Comparison of ENCODE assay signal across 8 cellular contexts in genomic region chr11:67302571-67303131, GRCh38. TPM values are rescaled to one million over a fixed set of nuclear protein-coding genes. Genes with fewer than 3 reads are reported as not detected.
DNase-seq lines count a peak whose midpoint lies in the region; ATAC-seq and TF ChIP-seq lines count a peak whose summit lies in the region.

No MANE protein-coding gene starts in this region.

- TF ChIP-seq CTCF in BJ (IDR thresholded peaks at IDR 0.05; ENCODE audit: insufficient read depth, low read depth, low read length) = no peak

- peak overlapping the region; percentile 72 for H3K4me3 ChIP-seq in BJ (ENCODE audit: low read depth, low read length)
- H3K4me3 ChIP-seq in iPS-15b (ENCODE audit: low read depth, low read length) = peak overlapping the region; percentile 68
- peak overlapping the region; percentile 64 to 98 (median 76) for H3K4me3 ChIP-seq in skin epidermis

- H3K9me3 ChIP-seq in iPS-15b (ENCODE audit: control insufficient read depth, insufficient read depth, low read length) = no peaks in the 10 kb centered on the region

- CTCF ChIA-PET in BJ (lab: Yijun Ruan, JAX) = interaction anchor here (0.7 to 2.3 kb wide), 12 partner anchors 8 to 221 kb away, joined by 3 to 9 read pairs (median 4); partner anchors contain the start of gene ANKRD13D

- no peaks in the 10 kb centered on the region for H3K4me1 ChIP-seq in iPS-15b (ENCODE audit: control insufficient read depth, insufficient read depth, low read length)

- POLR2A ChIA-PET in BJ (lab: Charles Lee) = interaction anchor here (1.4 kb wide), 1 partner anchor 13 kb away, joined by 4 read pairs; the partner anchor contains the start of gene ANKRD13D

- no peaks in the 10 kb centered on the region for H3K27me3 ChIP-seq in BJ (ENCODE audit: control insufficient read depth, insufficient read depth, low read length)
- peaks cover 3% of the 10 kb centered on the region for H3K27me3 ChIP-seq in iPS-15b (ENCODE audit: control insufficient read depth, insufficient read depth, low read length)

- no peak for ATAC-seq in GM21576 (IDR thresholded peaks at IDR 0.05; ENCODE audit: unreplicated experiment)
- ATAC-seq in HG03565 (IDR thresholded peaks at IDR 0.05; ENCODE audit: unreplicated experiment) = no peak
- ATAC-seq in GM19023 (IDR thresholded peaks at IDR 0.05; ENCODE audit: unreplicated experiment) = no peak

- no peak for DNase-seq in BJ (ENCODE audit: low read depth)
- peak; percentile 44 to 55 for DNase-seq in Kasumi-1 (lab: John Stamatoyannopoulos, UW)
- peak; percentile 67 for DNase-seq in amniotic epithelial cell (ENCODE audit: low read depth)

- H3K36me3 ChIP-seq in BJ (ENCODE audit: control insufficient read depth, insufficient read depth, low read length) (peaks cover 32% of the 10 kb centered on the region), iPS-15b (ENCODE audit: control insufficient read depth, insufficient read depth, low read length) (peaks cover 19% of the 10 kb centered on the region)

- peak overlapping the region; percentile 13 to 99 (median 94) for H3K27ac ChIP-seq in skin epidermis

- peak overlapping the region; percentile 79 for H3K9ac ChIP-seq in iPS-15b (ENCODE audit: low read depth, low read length)

RNA-seq across cellular contexts. Expression of gene SSH3, which starts 0.7 kb away (rescaled TPM):
- polyA plus RNA-seq in BJ (2011; rRNA removed) = 19.1 and 22.1 TPM in 2 replicates
- 10.9 and 14.6 TPM in 2 replicates for polyA minus RNA-seq in BJ (2011; rRNA and poly(A)+ RNA removed)

RNA-seq across cellular contexts. Expression of gene ANKRD13D, which starts 13.5 kb away (rescaled TPM):
- polyA plus RNA-seq in BJ (2011; rRNA removed) = 18.4 and 30.7 TPM in 2 replicates
- polyA minus RNA-seq in BJ (2011; rRNA and poly(A)+ RNA removed) = 27.4 and 33.7 TPM in 2 replicates

RNA-seq across cellular contexts. Expression of gene GRK2, which starts 36.4 kb away (rescaled TPM):
- 21.9 and 31.2 TPM in 2 replicates for polyA plus RNA-seq in BJ (2011; rRNA removed)
- 62.1 and 64.5 TPM in 2 replicates for polyA minus RNA-seq in BJ (2011; rRNA and poly(A)+ RNA removed)

RNA-seq across cellular contexts. Expression of gene POLD4, which starts 50.7 kb away (rescaled TPM):
- polyA plus RNA-seq in BJ (2011; rRNA removed) = 95.6 and 119 TPM in 2 replicates
- polyA minus RNA-seq in BJ (2011; rRNA and poly(A)+ RNA removed) = 14.4 and 21.1 TPM in 2 replicates
